ENCODE assay signal across 8 cellular contexts in the genomic region with DNA sequence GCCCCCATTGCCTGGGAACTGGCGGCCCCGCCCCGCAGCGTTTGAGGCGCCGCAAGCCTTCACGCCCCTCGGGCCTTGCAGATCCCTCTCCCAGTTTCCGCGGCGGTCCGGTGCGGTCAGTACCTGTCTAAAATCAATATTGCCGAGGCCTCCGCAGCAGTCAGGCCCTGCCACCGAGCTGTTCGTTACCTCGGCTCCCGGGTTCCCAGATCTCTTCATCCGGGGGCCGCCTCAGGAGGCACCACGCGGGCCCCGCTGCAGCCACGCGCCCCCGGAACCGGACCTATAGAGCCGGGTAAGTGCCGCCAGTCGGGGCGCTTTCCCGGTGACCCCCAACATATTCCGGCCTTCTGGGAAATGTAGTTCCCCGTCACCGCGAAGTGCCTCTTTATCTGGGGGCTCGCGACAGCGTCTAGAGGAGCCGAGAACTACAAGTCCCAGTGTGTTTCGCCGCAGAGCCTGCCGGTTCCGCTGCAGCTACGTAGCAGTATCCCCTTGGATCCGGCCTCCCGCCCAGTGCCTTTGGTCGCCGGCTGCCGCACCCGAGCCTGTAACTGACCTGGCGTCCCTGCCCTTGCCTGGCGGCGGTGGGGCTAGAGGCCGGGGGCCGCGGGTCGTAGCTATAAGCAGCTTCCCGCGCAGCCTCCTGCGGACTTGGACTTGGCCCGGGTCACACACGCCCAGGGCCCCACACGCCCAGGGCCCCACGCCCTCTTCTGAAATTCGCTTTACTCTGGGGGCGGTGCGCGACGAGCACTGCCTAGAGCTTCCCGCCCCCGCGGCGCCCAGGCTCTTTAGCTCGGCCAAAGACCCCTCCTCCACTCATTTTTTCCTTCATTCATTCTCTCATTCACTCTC. TPM values are rescaled to one million over a fixed set of nuclear protein-coding genes. Genes with fewer than 3 reads are reported as not detected.
DNase-seq lines count a peak whose midpoint lies in the region; ATAC-seq, FAIRE-seq and TF ChIP-seq lines count a peak whose summit lies in the region.

Gene PEMT (minus strand): TSS at position 301 of the 858 bp plus-strand sequence. CDS start 82 bp downstream, at position 219.

- no TSS peak for BruUV-seq in OCI-LY7 (replicated peaks; lab: Mats Ljungman, UMichigan)

- no peaks in the 10 kb centered on the region for H3K9me2 ChIP-seq in OCI-LY7 (ENCODE audit: insufficient read depth, low read length)

- H3K4me1 ChIP-seq in OCI-LY7 (ENCODE audit: insufficient read depth, low read length, poor library complexity, severe bottlenecking), result peaks cover 14% of the 10 kb centered on the region

- no peaks in the 10 kb centered on the region for H3K9me3 ChIP-seq in OCI-LY7 (ENCODE audit: low read length)

- H3K4me2 ChIP-seq in OCI-LY7 (ENCODE audit: low read length), result peak within 1 kb of the TSS; percentile 98

- peak within 1 kb of the TSS; percentile 76 for H2AFZ ChIP-seq in OCI-LY7 (ENCODE audit: low read length)

- H3K79me2 ChIP-seq in OCI-LY7 (ENCODE audit: insufficient read depth, low read depth, low read length), result peaks cover 9% of the 10 kb centered on the region; the same call in 1 of the 2 replicates

- ATAC-seq in GM21526 (IDR thresholded peaks at IDR 0.05; ENCODE audit: low FRiP score, unreplicated experiment), result peak; percentile 92

- no peak for FAIRE-seq in D721Med (lab: Jason Lieb, UNC)

- H3K4me3 ChIP-seq in OCI-LY7 (ENCODE audit: low read depth, low read length, poor library complexity, severe bottlenecking), result peak within 1 kb of the TSS; percentile 87

- no peaks in the 10 kb centered on the region for H3K36me3 ChIP-seq in OCI-LY7 (ENCODE audit: insufficient read depth, low read length)

- intact Hi-C loops in OCI-LY7 (cut with micrococcal nuclease; ENCODE audit: unreplicated experiment), result no loop called here

- TF ChIP-seq CTCF in D721Med (IDR thresholded peaks at IDR 0.05; ENCODE audit: insufficient read depth, missing control alignments) (no peak), OCI-LY7 (conservative IDR thresholded peaks at IDR 0.05; ENCODE audit: low read length) (no peak)

- DNase-seq in D721Med (ENCODE audit: insufficient read length, low spot score) (peak; percentile 64), HuH-7.5 (ENCODE audit: low spot score) (peak; percentile 84), OCI-LY7 (ENCODE audit: low spot score) (peak; percentile 98), activated T-cell treated with anti-CD3 and anti-CD28 coated beads for 1 hour (ENCODE audit: low read depth) (peak; percentile 84), epidermal melanocyte (ENCODE audit: insufficient read length, low spot score) (peak; percentile 83), middle frontal gyrus (ENCODE audit: extremely low spot score, low spot score) (peak; percentile 99)
- DNase-seq in stimulated activated CD8-positive, alpha-beta memory T cell treated with anti-CD3 and anti-CD28 coated beads, Interleukin-2, amount 100 ng/mL, for 48 hours (ENCODE audit: low read depth in 2 of 2), result peak; percentile 83 to 89

- peak within 1 kb of the TSS; percentile 56 for H3K27ac ChIP-seq in OCI-LY7 (ENCODE audit: low read depth, low read length, poor library complexity, severe bottlenecking)

- no peaks in the 10 kb centered on the region for H4K20me1 ChIP-seq in OCI-LY7 (ENCODE audit: insufficient read depth, low read length)

- CTCF ChIA-PET in OCI-LY7 (lab: Charles Lee; ENCODE audit: unreplicated experiment), result interaction anchor here (0.7 to 2.2 kb wide), 4 partner anchors 22 to 181 kb away, joined by 3 to 10 read pairs (median 6); no protein-coding TSS in a partner anchor

- POLR2A ChIA-PET in OCI-LY7 (lab: Charles Lee), result interaction anchor here (0.7 to 1.9 kb wide), 5 partner anchors 13 to 96 kb away, joined by 3 to 5 read pairs (median 3); partner anchors contain the start of gene RASD1

RNA-seq across cellular contexts. Expression of gene PEMT, which starts in this region (rescaled TPM):
- 40.2 and 53.5 TPM in 2 replicates for total RNA-seq in OCI-LY7 (2014; rRNA removed; shearing (Covaris generic))
- total RNA-seq in OCI-LY7 (2022), result 27.3 and 32.8 TPM in 2 replicates

Comparison
In these comparisons a context has a peak if more than half of its experiments do, and no peak if none do; other contexts are left out.
1. Peak in every context shown above with its lines: DNase-seq, ATAC-seq, H3K4me3 ChIP-seq and H3K27ac ChIP-seq.